ENCODE assay signal across 11 cellular contexts in the genomic region with DNA sequence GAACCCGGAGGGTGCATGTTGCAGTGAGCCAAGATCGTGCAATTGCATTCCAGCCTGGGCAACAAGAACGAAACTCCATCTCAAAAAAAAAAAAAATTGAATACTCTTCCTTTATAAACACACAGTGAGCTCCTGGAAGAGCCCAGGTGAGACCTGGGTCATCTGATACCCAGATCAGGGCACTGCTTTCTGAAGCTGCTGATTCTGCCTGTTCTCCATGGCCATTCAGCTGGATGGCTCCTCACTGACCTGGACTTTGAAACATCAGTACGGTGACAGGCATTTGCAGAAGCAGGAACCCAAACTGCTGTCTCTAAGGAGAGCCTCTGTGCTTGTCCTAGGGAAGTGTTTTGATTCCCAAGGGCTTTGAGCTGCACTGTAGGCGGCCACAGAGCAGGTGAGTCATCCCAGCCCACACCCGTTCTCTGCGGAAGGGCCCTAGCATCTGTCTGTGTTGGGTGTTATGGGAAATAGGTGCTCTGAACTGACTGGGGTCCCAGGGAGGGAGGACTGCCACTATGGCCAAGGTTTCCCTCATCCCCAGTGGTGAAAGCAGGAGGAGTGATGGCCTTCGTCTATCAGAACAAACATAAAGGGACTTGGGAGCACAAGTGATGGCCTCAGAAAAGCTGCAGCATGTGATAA.
DNase-seq lines count a peak whose midpoint lies in the region; ATAC-seq, FAIRE-seq and TF ChIP-seq lines count a peak whose summit lies in the region.
"Had no signal": no experiment of that assay in that cellular context is flagged by ENCODE, and none has a peak within 500 bp of the region (broad histone marks: within the 10 kb centered on the region; RNA-seq: fewer than 3 reads in every experiment).

No MANE protein-coding gene starts in this region.

- TF ChIP-seq POLR2A in GM18505 (IDR thresholded peaks at IDR 0.05; ENCODE audit: borderline replicate concordance, extremely low read depth, insufficient read depth, insufficient read length), result no peak

- no peak overlapping the region for H3K9ac ChIP-seq in mammary epithelial cell (ENCODE audit: insufficient read depth, low read length)

- BruUV-seq in mammary epithelial cell (replicated peaks; lab: Mats Ljungman, UMichigan), result no TSS peak

- H3K4me1 ChIP-seq in mammary epithelial cell (ENCODE audit: insufficient read depth, low read length) (peaks cover 15% of the 10 kb centered on the region), small intestine (ENCODE audit: control insufficient read depth in 2 of 2, insufficient read depth in 1 of 2, low read depth in 1 of 2, low read length in 1 of 2) (no peaks in the 10 kb centered on the region)

- H4K20me1 ChIP-seq in mammary epithelial cell (ENCODE audit: insufficient read depth, low read length), result no peaks in the 10 kb centered on the region

- H2AFZ ChIP-seq in mammary epithelial cell (ENCODE audit: low read depth, low read length), result peak overlapping the region; percentile 67

- H3K36me3 ChIP-seq in mammary epithelial cell (ENCODE audit: insufficient read depth, low read length) (no peaks in the 10 kb centered on the region), small intestine (ENCODE audit: control insufficient read depth in 2 of 2, insufficient read depth in 2 of 2, low read length in 2 of 2) (no peaks in the 10 kb centered on the region)

- CTCF ChIA-PET in mammary epithelial cell (lab: Charles Lee; ENCODE audit: low non-redundant PET), result interaction anchor here (0.6 kb wide), 1 partner anchor 1995 kb away, joined by 7 read pairs; no protein-coding TSS in a partner anchor

- ATAC-seq in activated CD4-positive, CD25-positive, alpha-beta regulatory T cell treated with anti-CD3 and anti-CD28 coated beads, Interleukin-2, amount 50 U/mL, for 24 hours, result peak; percentile 67
- ATAC-seq in GM18505 (IDR thresholded peaks at IDR 0.05; ENCODE audit: unreplicated experiment), result no peak

- dilution Hi-C loops in mammary epithelial cell (cut with HindIII; ENCODE audit: low sequenced_read_pairs), result no loop called here

- in situ Hi-C loops in mammary epithelial cell (cut with MboI; ENCODE audit: low sequenced_read_pairs in 2 of 2), result no loop called here

- H3K27ac ChIP-seq in mammary epithelial cell (ENCODE audit: insufficient read depth, low read depth, low read length) (no peak overlapping the region), small intestine (ENCODE audit: low read depth in 1 of 2, low read length in 1 of 2) (no peak overlapping the region)
- H3K27ac ChIP-seq: C4-2B had no signal

- no peak for TF ChIP-seq CTCF in mammary epithelial cell (conservative IDR thresholded peaks at IDR 0.05 in 1 of 2, IDR thresholded peaks at IDR 0.05 in 1 of 2; ENCODE audit: extremely low read depth in 1 of 2, insufficient read depth in 1 of 2, low read depth in 1 of 2, low read length in 2 of 2)

- 9% methylated on average over 7 of the region's 8 CpGs for WGBS in mammary epithelial cell (ENCODE audit: low coverage, missing lambda C conversion rate)
- WGBS in small intestine, 3 donors, result 17 to 54% (median 40%) methylated on average over 8 of the region's 8 CpGs

- peak overlapping the region; percentile 49 for H3K4me2 ChIP-seq in mammary epithelial cell (ENCODE audit: insufficient read depth, low read depth, low read length)

- H3K9me3 ChIP-seq in mammary epithelial cell (replicated peaks; ENCODE audit: insufficient read depth, low read length) (no peaks in the 10 kb centered on the region), small intestine (ENCODE audit: control insufficient read depth, low read depth) (no peaks in the 10 kb centered on the region)

- intact Hi-C loops in mammary epithelial cell (cut with micrococcal nuclease), result no loop called here

- no peak for FAIRE-seq in small intestine (lab: Jason Lieb, UNC)

- no peak for DNase-seq in activated CD4-positive, CD25-positive, alpha-beta regulatory T cell (lab: John Stamatoyannopoulos, UW)
- DNase-seq in LoVo (ENCODE audit: low spot score), result peak; percentile 77
- peak; percentile 66 for DNase-seq in mammary epithelial cell
- DNase-seq in small intestine, result peak; percentile 70
- DNase-seq in NCI-H524 treated with DMSO at 0.1 percent for 48 hours (lab: John Stamatoyannopoulos, UW), result no peak
- no peak for DNase-seq in NCI-H774 (lab: John Stamatoyannopoulos, UW)
- DNase-seq: dermis blood vessel endothelial cell, NCI-H1048 had no signal

- no peak overlapping the region for H3K4me3 ChIP-seq in mammary epithelial cell (replicated peaks in 1 of 3; ENCODE audit: insufficient read depth in 1 of 3, low read depth in 2 of 3, low read length in 3 of 3)
- H3K4me3 ChIP-seq in small intestine (ENCODE audit: low read depth in 1 of 2, low read length in 2 of 2), result no peak overlapping the region

- H3K27me3 ChIP-seq in mammary epithelial cell (ENCODE audit: insufficient read depth, low read length) (no peaks in the 10 kb centered on the region), small intestine (ENCODE audit: control insufficient read depth in 2 of 2, insufficient read depth in 2 of 2, low read length in 2 of 2) (no peaks in the 10 kb centered on the region)

- H3K79me2 ChIP-seq in mammary epithelial cell (ENCODE audit: insufficient read depth, low read length), result no peaks in the 10 kb centered on the region

Comparison
In these comparisons a context has a peak if more than half of its experiments do, and no peak if none do; other contexts are left out.
1. DNase-seq: peak in LoVo (single experiment), mammary epithelial cell (single experiment) and small intestine (single experiment); none in activated CD4-positive, CD25-positive, alpha-beta regulatory T cell (0 of 4), NCI-H524 treated with DMSO at 0.1 percent for 48 hours (single experiment) and NCI-H774 (single experiment).